ENCODE assay signal across 10 cellular contexts in the genomic region with DNA sequence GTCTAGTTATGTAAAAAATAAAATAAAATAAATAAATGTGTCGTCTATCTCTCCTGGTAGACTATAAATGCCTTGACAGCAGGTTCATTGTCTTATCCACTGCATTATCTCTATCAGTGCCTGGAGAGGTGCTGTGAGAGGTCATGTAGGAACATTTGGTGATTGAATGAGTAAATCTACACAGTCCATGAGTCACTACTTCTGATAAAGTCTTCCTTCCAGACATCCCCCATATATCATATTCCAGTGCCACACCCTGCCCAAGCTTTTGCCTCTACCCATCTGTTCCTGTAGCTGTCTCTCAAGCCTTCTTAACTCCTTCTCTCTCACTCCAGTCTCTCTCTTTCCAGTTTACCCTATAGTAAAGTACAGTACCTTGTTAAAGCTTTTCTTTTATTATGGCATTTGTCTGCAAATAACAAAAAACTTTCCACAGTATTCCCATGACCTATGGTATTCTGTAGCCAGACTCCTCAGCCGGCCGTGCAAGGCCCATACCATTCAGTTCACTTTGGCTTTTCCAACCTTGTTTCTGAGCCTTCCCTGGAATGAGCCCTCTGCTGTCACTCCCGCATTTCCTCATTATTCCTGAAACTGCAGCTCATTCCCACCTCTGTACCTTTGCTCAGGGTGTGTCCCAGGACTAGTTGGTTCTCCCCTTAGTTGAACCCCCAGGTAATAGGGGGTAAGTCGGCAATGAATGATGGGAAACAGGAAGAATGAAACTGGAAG. TPM values are rescaled to one million over a fixed set of nuclear protein-coding genes. Genes with fewer than 3 reads are reported as not detected.
DNase-seq lines count a peak whose midpoint lies in the region; ATAC-seq and TF ChIP-seq lines count a peak whose summit lies in the region.
"Had no signal": no experiment of that assay in that cellular context is flagged by ENCODE, and none has a peak within 500 bp of the region (broad histone marks: within the 10 kb centered on the region; RNA-seq: fewer than 3 reads in every experiment).

No MANE protein-coding gene starts in this region.

- H3K4me1 ChIP-seq in OCI-LY7 (ENCODE audit: insufficient read depth, low read length, poor library complexity, severe bottlenecking), result no peaks in the 10 kb centered on the region
- H3K4me1 ChIP-seq: BLaER1 had no signal

- H3K9me2 ChIP-seq in OCI-LY7 (ENCODE audit: insufficient read depth, low read length), result no peaks in the 10 kb centered on the region

- peaks cover 66% of the 10 kb centered on the region for H3K4me1 Mint-ChIP-seq in Calu3 (ENCODE audit: low read depth, unreplicated experiment)
- peaks cover 27% of the 10 kb centered on the region for H3K4me1 Mint-ChIP-seq in central memory CD8-positive, alpha-beta T cell

- H3K27ac Mint-ChIP-seq in Calu3 (ENCODE audit: unreplicated experiment), result peak overlapping the region; percentile 86
- peak overlapping the region; percentile 4 for H3K27ac Mint-ChIP-seq in central memory CD8-positive, alpha-beta T cell (ENCODE audit: low read depth)

- no peak for TF ChIP-seq CTCF in Calu3 (IDR thresholded peaks at IDR 0.05; ENCODE audit: unreplicated experiment)
- no peak for TF ChIP-seq CTCF in OCI-LY7 (conservative IDR thresholded peaks at IDR 0.05; ENCODE audit: low read length)

- no peaks in the 10 kb centered on the region for H3K9me3 Mint-ChIP-seq in Calu3 (ENCODE audit: low read depth, unreplicated experiment)
- no peaks in the 10 kb centered on the region for H3K9me3 Mint-ChIP-seq in central memory CD8-positive, alpha-beta T cell

- no peak overlapping the region for H3K27ac ChIP-seq in OCI-LY7 (ENCODE audit: low read depth, low read length, poor library complexity, severe bottlenecking)
- H3K27ac ChIP-seq: BLaER1 had no signal

- H3K36me3 Mint-ChIP-seq in Calu3 (ENCODE audit: insufficient read depth, unreplicated experiment), result peaks cover 72% of the 10 kb centered on the region
- peaks cover 2% of the 10 kb centered on the region for H3K36me3 Mint-ChIP-seq in central memory CD8-positive, alpha-beta T cell (ENCODE audit: insufficient read depth)

- H3K79me2 ChIP-seq in OCI-LY7 (ENCODE audit: insufficient read depth, low read depth, low read length), result no peaks in the 10 kb centered on the region

- ATAC-seq in central memory CD8-positive, alpha-beta T cell (replicated peaks; ENCODE audit: extremely low read depth, poor library complexity, severe bottlenecking), result no peak
- ATAC-seq in GM19035 (IDR thresholded peaks at IDR 0.05; ENCODE audit: unreplicated experiment), result no peak

- DNase-seq in Calu3 (peak; percentile 44), NCI-H2171 treated with DMSO at 0.1 percent for 48 hours (lab: John Stamatoyannopoulos, UW) (peak; percentile 94), mucosa of gallbladder (ENCODE audit: low spot score) (peak; percentile 66), H4 (ENCODE audit: low spot score) (no peak), iPS-NIHi11 (ENCODE audit: low spot score) (no peak), OCI-LY7 (ENCODE audit: low spot score) (no peak)
- DNase-seq in central memory CD8-positive, alpha-beta T cell (ENCODE audit: low spot score in 2 of 2), result no peak
- DNase-seq: NCI-H2029 treated with DMSO at 0.1 percent for 48 hours had no signal

- H3K27me3 Mint-ChIP-seq in Calu3 (ENCODE audit: unreplicated experiment), result no peaks in the 10 kb centered on the region
- H3K27me3 Mint-ChIP-seq in central memory CD8-positive, alpha-beta T cell, result no peaks in the 10 kb centered on the region

- H3K36me3 ChIP-seq in OCI-LY7 (ENCODE audit: insufficient read depth, low read length), result no peaks in the 10 kb centered on the region

- POLR2A ChIA-PET in OCI-LY7 (lab: Charles Lee), result interaction anchor here (0.6 to 1.1 kb wide), 6 partner anchors 12 to 831 kb away, joined by 3 to 15 read pairs (median 4); no protein-coding TSS in a partner anchor

- H3K9me3 ChIP-seq in OCI-LY7 (ENCODE audit: low read length), result 0 out of 2 replicates have a peak, but pooled peaks cover 16% of the 10 kb centered on the region

- H3K4me3 ChIP-seq in OCI-LY7 (ENCODE audit: low read depth, low read length, poor library complexity, severe bottlenecking), result no peak overlapping the region
- H3K4me3 ChIP-seq: BLaER1 had no signal

- H3K4me2 ChIP-seq in OCI-LY7 (ENCODE audit: low read length), result no peak overlapping the region
- H3K4me2 ChIP-seq: BLaER1 had no signal

- H2AFZ ChIP-seq in OCI-LY7 (ENCODE audit: low read length), result no peak overlapping the region

- H3K4me3 Mint-ChIP-seq in Calu3 (ENCODE audit: low read depth, unreplicated experiment), result peak overlapping the region; percentile 37
- no peak overlapping the region for H3K4me3 Mint-ChIP-seq in central memory CD8-positive, alpha-beta T cell

- BruUV-seq in Calu3 (replicated peaks; lab: Mats Ljungman, UMichigan) (no TSS peak), OCI-LY7 (replicated peaks; lab: Mats Ljungman, UMichigan) (no TSS peak)

- no peaks in the 10 kb centered on the region for H4K20me1 ChIP-seq in OCI-LY7 (ENCODE audit: insufficient read depth, low read length)
- H4K20me1 ChIP-seq: BLaER1 had no signal

- CTCF ChIA-PET in Calu3 (lab: Charles Lee), result interaction anchor here (0.6 to 1.1 kb wide), 5 partner anchors 32 to 131 kb away, joined by 3 to 4 read pairs (median 3); no protein-coding TSS in a partner anchor
- CTCF ChIA-PET in OCI-LY7 (lab: Charles Lee; ENCODE audit: unreplicated experiment), result no interaction called here

- intact Hi-C loops in Calu3 (cut with micrococcal nuclease; ENCODE audit: unreplicated experiment), result no loop called here
- intact Hi-C loops in OCI-LY7 (cut with micrococcal nuclease; ENCODE audit: unreplicated experiment), result no loop called here

RNA-seq across cellular contexts. Expression of gene ANXA4, which starts 37.5 kb away (rescaled TPM):
- total RNA-seq in Calu3 (2022), result 1,439 and 1,638 TPM in 2 replicates
- 2,875 TPM for total RNA-seq in mucosa of gallbladder
- total RNA-seq in H4 (2014; rRNA removed; shearing (Covaris generic)), result 9.8 and 19.8 TPM in 2 replicates
- total RNA-seq in OCI-LY7 (2014; rRNA removed; shearing (Covaris generic)), result 0.38 and 0.72 TPM in 2 replicates
- total RNA-seq in OCI-LY7 (2022), result 3.5 and 3.6 TPM in 2 replicates

RNA-seq across cellular contexts. Expression of gene GMCL1, which starts 50.0 kb away (rescaled TPM):
- total RNA-seq in Calu3 (2022) (63.8 and 76.4 TPM in 2 replicates), mucosa of gallbladder (29.0 TPM), OCI-LY7 (2022) (25.9 and 28.2 TPM in 2 replicates)
- 3.1 and 7.5 TPM in 2 replicates for total RNA-seq in H4 (2014; rRNA removed; shearing (Covaris generic))
- total RNA-seq in OCI-LY7 (2014; rRNA removed; shearing (Covaris generic)), result 11.9 and 14.4 TPM in 2 replicates

Comparison
In these comparisons a context has a peak if more than half of its experiments do, and no peak if none do; other contexts are left out.
1. DNase-seq: peak in Calu3 (single experiment), NCI-H2171 treated with DMSO at 0.1 percent for 48 hours (single experiment) and mucosa of gallbladder (single experiment); none in central memory CD8-positive, alpha-beta T cell (0 of 2), H4 (single experiment), iPS-NIHi11 (single experiment) and OCI-LY7 (single experiment).
2. RNA of gene ANXA4, which starts 37.5 kb away (total RNA-seq): 2,875 TPM in mucosa of gallbladder (single experiment) and 1,439 to 1,638 TPM in Calu3; 9.8 to 19.8 TPM in H4 and 0.38 to 3.6 TPM in OCI-LY7; every median in the first group is over 10 times any median in the second.